ENCODE assay signal across 24 cellular contexts in genomic region chr10:73791871-73792400, GRCh38. TPM values are rescaled to one million over a fixed set of nuclear protein-coding genes. Genes with fewer than 3 reads are reported as not detected.
DNase-seq lines count a peak whose midpoint lies in the region; ATAC-seq, FAIRE-seq and TF ChIP-seq lines count a peak whose summit lies in the region.
"Had no signal": no experiment of that assay in that cellular context is flagged by ENCODE, and none has a peak within 500 bp of the region (broad histone marks: within the 10 kb centered on the region; RNA-seq: fewer than 3 reads in every experiment).

No MANE protein-coding gene starts in this region.

- no peaks in the 10 kb centered on the region for H3K27me3 ChIP-seq in HepG2 (ENCODE audit: control insufficient read depth in 1 of 2, insufficient read depth in 2 of 2, low read length in 2 of 2)
- H3K27me3 ChIP-seq: BLaER1 treated with 17β-estradiol and CSF1 and Interleukin-3, amounts not matched to agents 10 nM and 100 nM; SJSA1 had no signal

- no peaks in the 10 kb centered on the region for H3K9me3 ChIP-seq in HepG2 (ENCODE audit: low read length)
- H3K9me3 ChIP-seq: BLaER1 treated with 17β-estradiol and CSF1 and Interleukin-3, amounts not matched to agents 10 nM and 100 nM; SJSA1 had no signal

- no peak overlapping the region for H3K4me3 Mint-ChIP-seq in activated CD4-positive, alpha-beta T cell treated with anti-CD3 and anti-CD28 coated beads, Interleukin-2, amount 10 ng/mL, durations not matched to agents 24 days and 14 days
- no peak overlapping the region for H3K4me3 Mint-ChIP-seq in stimulated activated effector memory CD8-positive, alpha-beta T cell treated with anti-CD3 and anti-CD28 coated beads, Interleukin-12 subunit alpha, Interleukin-12 subunit beta, amount 100 ng/mL, for 72 hours
- H3K4me3 Mint-ChIP-seq: CD8-positive, alpha-beta T cell had no signal

- H3K4me3 ChIP-seq in HepG2 (replicated peaks in 1 of 3; ENCODE audit: insufficient read depth in 1 of 3, low read depth in 2 of 3, low read length in 3 of 3): no peak overlapping the region
- H3K4me3 ChIP-seq: BLaER1 treated with 17β-estradiol and CSF1 and Interleukin-3, amounts not matched to agents 10 nM and 100 nM; SJSA1 had no signal

- no peak overlapping the region for H3K4me2 ChIP-seq in HepG2 (ENCODE audit: low read depth, low read length)
- H3K4me2 ChIP-seq: BLaER1 treated with 17β-estradiol and CSF1 and Interleukin-3, amounts not matched to agents 10 nM and 100 nM had no signal

- no peak for TF ChIP-seq RAD21 in HepG2 (CRISPR knock-in tag; IDR thresholded peaks at IDR 0.05)

- H3K27ac ChIP-seq in HepG2 (ENCODE audit: extremely low read length, insufficient read depth, low read length): no peak overlapping the region
- H3K27ac ChIP-seq: 22Rv1; BLaER1 treated with 17β-estradiol and CSF1 and Interleukin-3, amounts not matched to agents 10 nM and 100 nM; SJSA1 had no signal

- no peak overlapping the region for H3K9ac ChIP-seq in HepG2 (ENCODE audit: insufficient read depth, low read depth, low read length)
- H3K9ac ChIP-seq: BLaER1 treated with 17β-estradiol and CSF1 and Interleukin-3, amounts not matched to agents 10 nM and 100 nM had no signal

- H3K36me3 Mint-ChIP-seq in activated CD4-positive, alpha-beta T cell treated with anti-CD3 and anti-CD28 coated beads, Interleukin-2, amount 10 ng/mL, durations not matched to agents 24 days and 14 days (ENCODE audit: low read depth): peaks cover 58% of the 10 kb centered on the region
- H3K36me3 Mint-ChIP-seq in stimulated activated effector memory CD8-positive, alpha-beta T cell treated with anti-CD3 and anti-CD28 coated beads, Interleukin-12 subunit alpha, Interleukin-12 subunit beta, amount 100 ng/mL, for 72 hours: peaks cover 86% of the 10 kb centered on the region

- peaks cover 22% of the 10 kb centered on the region for H3K4me1 ChIP-seq in HepG2 (ENCODE audit: insufficient read depth, low read length)

- no TSS peak for BruUV-seq in HepG2 (replicated peaks; lab: Mats Ljungman, UMichigan)

- peak overlapping the region; percentile 34 for H3K27ac Mint-ChIP-seq in activated CD4-positive, alpha-beta T cell treated with anti-CD3 and anti-CD28 coated beads, Interleukin-2, amount 10 ng/mL, durations not matched to agents 24 days and 14 days
- H3K27ac Mint-ChIP-seq in stimulated activated effector memory CD8-positive, alpha-beta T cell treated with anti-CD3 and anti-CD28 coated beads, Interleukin-12 subunit alpha, Interleukin-12 subunit beta, amount 100 ng/mL, for 72 hours: peak overlapping the region; percentile 62
- H3K27ac Mint-ChIP-seq: CD8-positive, alpha-beta T cell; IgD-negative memory B cell had no signal

- H4K20me1 ChIP-seq in HepG2 (ENCODE audit: insufficient read depth, low read length): peaks cover 2% of the 10 kb centered on the region; the same call in 1 of the 2 replicates

- H3K36me3 ChIP-seq in HepG2 (replicated peaks in 1 of 2; ENCODE audit: control insufficient read depth in 1 of 2, insufficient read depth in 2 of 2, low read length in 2 of 2): peaks cover 36 to 69% of the 10 kb centered on the region in 2 experiments

- TF ChIP-seq POLR2A in HepG2 (IDR thresholded peaks at IDR 0.05; ENCODE audit: insufficient read depth in 1 of 2, low read depth in 2 of 2, low read length in 2 of 2): no peak
- TF ChIP-seq POLR2A in H54 (IDR thresholded peaks at IDR 0.05; ENCODE audit: low read depth, low read length): no peak

- no peak for DNase-seq in activated CD4-positive, alpha-beta T cell treated with anti-CD3 and anti-CD28 coated beads, Interleukin-2, amount 10 ng/mL, durations not matched to agents 24 days and 14 days
- no peak for DNase-seq in activated CD4-positive, alpha-beta T cell treated with anti-CD3 and anti-CD28 coated beads, Interleukin-2, amount 50 U/mL, for 48 hours
- DNase-seq in left ventricle myocardium superior (peak; percentile 22), left cardiac atrium (no peak), HepG2 (ENCODE audit: low spot score) (no peak), A172 (ENCODE audit: low spot score) (no peak), H54 (ENCODE audit: insufficient read length, low spot score) (no peak)
- no peak for DNase-seq in stimulated activated effector memory CD8-positive, alpha-beta T cell treated with anti-CD3 and anti-CD28 coated beads, Interleukin-12 subunit alpha, Interleukin-12 subunit beta, amount 100 ng/mL, for 72 hours (ENCODE audit: low spot score in 2 of 2)
- DNase-seq: CD8-positive, alpha-beta T cell; Kasumi-1; NCI-H1417 treated with DMSO at 0.1 percent for 48 hours; NCI-H187; NCI-H2107; NCI-H446 treated with DMSO at 0.1 percent for 48 hours; NCI-H526 treated with DMSO at 0.1 percent for 48 hours; OCI-M1 had no signal

- in situ Hi-C loops in HepG2 (cut with HindIII; ENCODE audit: extremely low pct_ligation_motif_present, low pct_unique_long_range_greater_than_20kb): no loop called here

- TF ChIP-seq CTCF in HepG2 (CRISPR knock-in tag; IDR thresholded peaks at IDR 0.05): no peak

- POLR2A ChIA-PET in HepG2 (lab: Yijun Ruan, JAX): no interaction called here

- ATAC-seq in left ventricle myocardium superior (no peak), left cardiac atrium (no peak), HepG2 (no peak)
- ATAC-seq in stimulated activated effector memory CD8-positive, alpha-beta T cell treated with anti-CD3 and anti-CD28 coated beads, Interleukin-12 subunit alpha, Interleukin-12 subunit beta, amount 100 ng/mL, for 72 hours: no peak
- ATAC-seq: CD8-positive, alpha-beta T cell had no signal

- H2AFZ ChIP-seq in HepG2 (ENCODE audit: low read length): no peak overlapping the region

- H3K79me2 ChIP-seq in HepG2 (ENCODE audit: insufficient read depth, low read length): peaks cover 15% of the 10 kb centered on the region

- no peaks in the 10 kb centered on the region for H3K27me3 Mint-ChIP-seq in activated CD4-positive, alpha-beta T cell treated with anti-CD3 and anti-CD28 coated beads, Interleukin-2, amount 10 ng/mL, durations not matched to agents 24 days and 14 days
- H3K27me3 Mint-ChIP-seq: IgD-negative memory B cell had no signal

- no peak for FAIRE-seq in HepG2 (lab: Jason Lieb, UNC)
- no peak for FAIRE-seq in H54 (lab: Jason Lieb, UNC)
- FAIRE-seq: GM12892, GM19239, H1, RCC 7860 had no signal

- TF ChIP-seq EP300 in HepG2 (IDR thresholded peaks at IDR 0.05; ENCODE audit: low read depth in 2 of 2, low read length in 2 of 2): no peak
- no peak for TF ChIP-seq EP300 in HepG2 (CRISPR knock-in tag; IDR thresholded peaks at IDR 0.05; ENCODE audit: borderline replicate concordance)

- WGBS in HepG2 (ENCODE audit: low lambda C conversion rate): 98% methylated on average over 20 of the region's 26 CpGs

- H3K9me3 Mint-ChIP-seq in activated CD4-positive, alpha-beta T cell treated with anti-CD3 and anti-CD28 coated beads, Interleukin-2, amount 10 ng/mL, durations not matched to agents 24 days and 14 days: no peaks in the 10 kb centered on the region
- no peaks in the 10 kb centered on the region for H3K9me3 Mint-ChIP-seq in stimulated activated effector memory CD8-positive, alpha-beta T cell treated with anti-CD3 and anti-CD28 coated beads, Interleukin-12 subunit alpha, Interleukin-12 subunit beta, amount 100 ng/mL, for 72 hours
- H3K9me3 Mint-ChIP-seq: CD8-positive, alpha-beta T cell; IgD-negative memory B cell had no signal

- intact Hi-C loops in activated CD4-positive, alpha-beta T cell treated with anti-CD3 and anti-CD28 coated beads, Interleukin-2, amount 10 ng/mL, durations not matched to agents 24 days and 14 days (cut with micrococcal nuclease): no loop called here
- intact Hi-C loops in left ventricle myocardium superior (cut with micrococcal nuclease) (no loop called here), left cardiac atrium (cut with DNase I) (no loop called here), HepG2 (cut with micrococcal nuclease; ENCODE audit: unreplicated experiment) (no loop called here)

- CTCF ChIA-PET in HepG2 (lab: Yijun Ruan, JAX; ENCODE audit: low intra/inter-chr PET ratio, low total read pairs): no interaction called here

- H3K4me1 Mint-ChIP-seq in activated CD4-positive, alpha-beta T cell treated with anti-CD3 and anti-CD28 coated beads, Interleukin-2, amount 10 ng/mL, durations not matched to agents 24 days and 14 days: peaks cover 8% of the 10 kb centered on the region
- H3K4me1 Mint-ChIP-seq in stimulated activated effector memory CD8-positive, alpha-beta T cell treated with anti-CD3 and anti-CD28 coated beads, Interleukin-12 subunit alpha, Interleukin-12 subunit beta, amount 100 ng/mL, for 72 hours: peaks cover 11% of the 10 kb centered on the region

RNA-seq across cellular contexts. Expression of gene ZSWIM8, which starts 6.5 kb away (rescaled TPM):
- total RNA-seq in activated CD4-positive, alpha-beta T cell treated with anti-CD3 and anti-CD28 coated beads, Interleukin-2, amount 10 ng/mL, durations not matched to agents 24 days and 14 days: 50.8 and 53.5 TPM in 2 replicates
- 53.9 TPM for total RNA-seq in left ventricle myocardium superior
- 10 to 100 TPM; 50.7 to 61.6 TPM for total RNA-seq in left cardiac atrium
- 21.0 and 39.9 TPM in 2 replicates for total RNA-seq in HepG2 (2016; rRNA removed; fragmentation: Illumina TruSeq; extraction: Trizol)
- 5.7 and 8.2 TPM in 2 replicates for total RNA-seq in HepG2 (2016; cell fraction: cytosol; rRNA removed; fragmentation: Illumina TruSeq; extraction: Trizol; ENCODE audit: low read depth)
- total RNA-seq in HepG2 (2016; cell fraction: insoluble cytoplasmic fraction; rRNA removed; fragmentation: Illumina TruSeq; extraction: Trizol): 13.7 and 36.6 TPM in 2 replicates
- 9.3 and 11.2 TPM in 2 replicates for total RNA-seq in HepG2 (2016; cell fraction: membrane; rRNA removed; fragmentation: Illumina TruSeq; extraction: Trizol)
- 35.4 and 47.5 TPM in 2 replicates for total RNA-seq in HepG2 (2016; cell fraction: nucleus; rRNA removed; fragmentation: Illumina TruSeq; extraction: Trizol)
- 98.2 and 142 TPM in 2 replicates for polyA plus RNA-seq in HepG2 (2011; rRNA removed)
- 41.1 and 57.3 TPM in 2 replicates for polyA plus RNA-seq in HepG2 (2011; cell fraction: cytosol; rRNA removed)
- polyA plus RNA-seq in HepG2 (2011; cell fraction: nucleus; rRNA removed): 505 and 598 TPM in 2 replicates
- 43.3 and 58.7 TPM in 2 replicates for polyA plus RNA-seq in HepG2 (2012)
- polyA plus RNA-seq in HepG2 (2016; cell fraction: cytosol; fragmentation: Illumina TruSeq; extraction: Trizol; ENCODE audit: low read depth): 3.7 and 6.8 TPM in 2 replicates
- polyA plus RNA-seq in HepG2 (2016; cell fraction: insoluble cytoplasmic fraction; fragmentation: Illumina TruSeq; extraction: Trizol; ENCODE audit: low read depth): 21.2 and 30.3 TPM in 2 replicates
- polyA plus RNA-seq in HepG2 (2016; cell fraction: membrane; fragmentation: Illumina TruSeq; extraction: Trizol; ENCODE audit: low read depth): 6.6 and 11.5 TPM in 2 replicates
- polyA plus RNA-seq in HepG2 (2016; cell fraction: nucleus; fragmentation: Illumina TruSeq; extraction: Trizol; ENCODE audit: insufficient read depth, low read depth): 118 and 128 TPM in 2 replicates
- polyA minus RNA-seq in HepG2 (2011; rRNA and poly(A)+ RNA removed; ENCODE audit: low replicate concordance): 83.5 and 181 TPM in 2 replicates
- 31.5 and 36.5 TPM in 2 replicates for polyA minus RNA-seq in HepG2 (2011; cell fraction: cytosol; rRNA and poly(A)+ RNA removed)
- 64.2 and 73.5 TPM in 2 replicates for polyA minus RNA-seq in HepG2 (2011; cell fraction: nucleus; rRNA and poly(A)+ RNA removed)
- total RNA-seq in A172 (2014; rRNA removed; shearing (Covaris generic)): 32.3 and 47.9 TPM in 2 replicates

RNA-seq across cellular contexts. Expression of gene CHCHD1, which starts 10.1 kb away (rescaled TPM):
- 34.9 and 37.8 TPM in 2 replicates for total RNA-seq in activated CD4-positive, alpha-beta T cell treated with anti-CD3 and anti-CD28 coated beads, Interleukin-2, amount 10 ng/mL, durations not matched to agents 24 days and 14 days
- 29.2 TPM for total RNA-seq in left ventricle myocardium superior
- total RNA-seq in left cardiac atrium: 10 to 100 TPM; 21.7 to 24.7 TPM
- 71.2 and 91.7 TPM in 2 replicates for total RNA-seq in HepG2 (2016; rRNA removed; fragmentation: Illumina TruSeq; extraction: Trizol)
- 16.2 and 16.7 TPM in 2 replicates for total RNA-seq in HepG2 (2016; cell fraction: cytosol; rRNA removed; fragmentation: Illumina TruSeq; extraction: Trizol; ENCODE audit: low read depth)
- total RNA-seq in HepG2 (2016; cell fraction: insoluble cytoplasmic fraction; rRNA removed; fragmentation: Illumina TruSeq; extraction: Trizol): 69.8 and 94.8 TPM in 2 replicates
- 32.5 and 34.2 TPM in 2 replicates for total RNA-seq in HepG2 (2016; cell fraction: membrane; rRNA removed; fragmentation: Illumina TruSeq; extraction: Trizol)
- total RNA-seq in HepG2 (2016; cell fraction: nucleus; rRNA removed; fragmentation: Illumina TruSeq; extraction: Trizol): 30.4 and 32.6 TPM in 2 replicates
- polyA plus RNA-seq in HepG2 (2011; rRNA removed): 30.6 and 36.9 TPM in 2 replicates
- polyA plus RNA-seq in HepG2 (2011; cell fraction: cytosol; rRNA removed): 35.1 and 36.6 TPM in 2 replicates
- 8.8 and 9.9 TPM in 2 replicates for polyA plus RNA-seq in HepG2 (2011; cell fraction: nucleus; rRNA removed)
- polyA plus RNA-seq in HepG2 (2012): 40.1 and 41.3 TPM in 2 replicates
- 16.6 and 17.9 TPM in 2 replicates for polyA plus RNA-seq in HepG2 (2016; cell fraction: cytosol; fragmentation: Illumina TruSeq; extraction: Trizol; ENCODE audit: low read depth)
- 90.2 and 95.1 TPM in 2 replicates for polyA plus RNA-seq in HepG2 (2016; cell fraction: insoluble cytoplasmic fraction; fragmentation: Illumina TruSeq; extraction: Trizol; ENCODE audit: low read depth)
- 27.2 and 27.4 TPM in 2 replicates for polyA plus RNA-seq in HepG2 (2016; cell fraction: membrane; fragmentation: Illumina TruSeq; extraction: Trizol; ENCODE audit: low read depth)
- 45.9 and 52.1 TPM in 2 replicates for polyA plus RNA-seq in HepG2 (2016; cell fraction: nucleus; fragmentation: Illumina TruSeq; extraction: Trizol; ENCODE audit: insufficient read depth, low read depth)
- polyA minus RNA-seq in HepG2 (2011; rRNA and poly(A)+ RNA removed; ENCODE audit: low replicate concordance): 5.0 and 8.3 TPM in 2 replicates
- polyA minus RNA-seq in HepG2 (2011; cell fraction: cytosol; rRNA and poly(A)+ RNA removed): 5.5 TPM in 2 replicates
- polyA minus RNA-seq in HepG2 (2011; cell fraction: nucleus; rRNA and poly(A)+ RNA removed): 7.7 and 9.1 TPM in 2 replicates
- 77.6 and 90.0 TPM in 2 replicates for total RNA-seq in A172 (2014; rRNA removed; shearing (Covaris generic))

RNA-seq across cellular contexts. Expression of gene NDST2, which starts 19.5 kb away (rescaled TPM):
- total RNA-seq in activated CD4-positive, alpha-beta T cell treated with anti-CD3 and anti-CD28 coated beads, Interleukin-2, amount 10 ng/mL, durations not matched to agents 24 days and 14 days: 50.5 and 50.6 TPM in 2 replicates
- total RNA-seq in left ventricle myocardium superior (11.7 TPM), left cardiac atrium (10 to 100 TPM; 14.1 to 20.2 TPM), HepG2 (2016; rRNA removed; fragmentation: Illumina TruSeq; extraction: Trizol) (5.6 and 10.7 TPM in 2 replicates)
- total RNA-seq in HepG2 (2016; cell fraction: cytosol; rRNA removed; fragmentation: Illumina TruSeq; extraction: Trizol; ENCODE audit: low read depth): 16.0 and 17.7 TPM in 2 replicates
- 5.8 and 12.0 TPM in 2 replicates for total RNA-seq in HepG2 (2016; cell fraction: insoluble cytoplasmic fraction; rRNA removed; fragmentation: Illumina TruSeq; extraction: Trizol)
- 14.8 and 15.7 TPM in 2 replicates for total RNA-seq in HepG2 (2016; cell fraction: membrane; rRNA removed; fragmentation: Illumina TruSeq; extraction: Trizol)
- 12.9 and 13.7 TPM in 2 replicates for total RNA-seq in HepG2 (2016; cell fraction: nucleus; rRNA removed; fragmentation: Illumina TruSeq; extraction: Trizol)
- 25.5 and 30.1 TPM in 2 replicates for polyA plus RNA-seq in HepG2 (2011; rRNA removed)
- 15.0 and 15.4 TPM in 2 replicates for polyA plus RNA-seq in HepG2 (2011; cell fraction: cytosol; rRNA removed)
- polyA plus RNA-seq in HepG2 (2011; cell fraction: nucleus; rRNA removed): 56.8 and 69.5 TPM in 2 replicates
- polyA plus RNA-seq in HepG2 (2012): 12.6 and 13.9 TPM in 2 replicates
- 16.0 and 16.1 TPM in 2 replicates for polyA plus RNA-seq in HepG2 (2016; cell fraction: cytosol; fragmentation: Illumina TruSeq; extraction: Trizol; ENCODE audit: low read depth)
- 6.2 and 6.4 TPM in 2 replicates for polyA plus RNA-seq in HepG2 (2016; cell fraction: insoluble cytoplasmic fraction; fragmentation: Illumina TruSeq; extraction: Trizol; ENCODE audit: low read depth)
- 9.1 and 12.0 TPM in 2 replicates for polyA plus RNA-seq in HepG2 (2016; cell fraction: membrane; fragmentation: Illumina TruSeq; extraction: Trizol; ENCODE audit: low read depth)
- 24.6 and 30.8 TPM in 2 replicates for polyA plus RNA-seq in HepG2 (2016; cell fraction: nucleus; fragmentation: Illumina TruSeq; extraction: Trizol; ENCODE audit: insufficient read depth, low read depth)
- 20.2 and 41.2 TPM in 2 replicates for polyA minus RNA-seq in HepG2 (2011; rRNA and poly(A)+ RNA removed; ENCODE audit: low replicate concordance)
- polyA minus RNA-seq in HepG2 (2011; cell fraction: cytosol; rRNA and poly(A)+ RNA removed): 10.4 and 10.5 TPM in 2 replicates
- polyA minus RNA-seq in HepG2 (2011; cell fraction: nucleus; rRNA and poly(A)+ RNA removed): 55.5 and 70.7 TPM in 2 replicates
- total RNA-seq in A172 (2014; rRNA removed; shearing (Covaris generic)): 12.2 and 13.5 TPM in 2 replicates

RNA-seq across cellular contexts. Expression of gene SEC24C, which starts 47.8 kb away (rescaled TPM):
- 106 TPM in 2 replicates for total RNA-seq in activated CD4-positive, alpha-beta T cell treated with anti-CD3 and anti-CD28 coated beads, Interleukin-2, amount 10 ng/mL, durations not matched to agents 24 days and 14 days
- 50.5 TPM for total RNA-seq in left ventricle myocardium superior
- total RNA-seq in left cardiac atrium: 10 to 100 TPM; 42.9 to 52.6 TPM
- 63.1 and 66.5 TPM in 2 replicates for total RNA-seq in HepG2 (2016; rRNA removed; fragmentation: Illumina TruSeq; extraction: Trizol)
- 5.7 and 6.6 TPM in 2 replicates for total RNA-seq in HepG2 (2016; cell fraction: cytosol; rRNA removed; fragmentation: Illumina TruSeq; extraction: Trizol; ENCODE audit: low read depth)
- total RNA-seq in HepG2 (2016; cell fraction: insoluble cytoplasmic fraction; rRNA removed; fragmentation: Illumina TruSeq; extraction: Trizol): 57.3 and 62.0 TPM in 2 replicates
- 19.5 and 20.7 TPM in 2 replicates for total RNA-seq in HepG2 (2016; cell fraction: membrane; rRNA removed; fragmentation: Illumina TruSeq; extraction: Trizol)
- 36.4 and 38.8 TPM in 2 replicates for total RNA-seq in HepG2 (2016; cell fraction: nucleus; rRNA removed; fragmentation: Illumina TruSeq; extraction: Trizol)
- 66.4 and 74.3 TPM in 2 replicates for polyA plus RNA-seq in HepG2 (2011; rRNA removed)
- polyA plus RNA-seq in HepG2 (2011; cell fraction: cytosol; rRNA removed): 40.0 and 44.0 TPM in 2 replicates
- 134 and 139 TPM in 2 replicates for polyA plus RNA-seq in HepG2 (2011; cell fraction: nucleus; rRNA removed)
- polyA plus RNA-seq in HepG2 (2012): 42.2 and 45.9 TPM in 2 replicates
- polyA plus RNA-seq in HepG2 (2016; cell fraction: cytosol; fragmentation: Illumina TruSeq; extraction: Trizol; ENCODE audit: low read depth): 3.5 and 3.8 TPM in 2 replicates
- polyA plus RNA-seq in HepG2 (2016; cell fraction: insoluble cytoplasmic fraction; fragmentation: Illumina TruSeq; extraction: Trizol; ENCODE audit: low read depth): 45.3 and 53.1 TPM in 2 replicates
- polyA plus RNA-seq in HepG2 (2016; cell fraction: membrane; fragmentation: Illumina TruSeq; extraction: Trizol; ENCODE audit: low read depth): 8.7 and 10.2 TPM in 2 replicates
- 60.4 and 69.2 TPM in 2 replicates for polyA plus RNA-seq in HepG2 (2016; cell fraction: nucleus; fragmentation: Illumina TruSeq; extraction: Trizol; ENCODE audit: insufficient read depth, low read depth)
- polyA minus RNA-seq in HepG2 (2011; rRNA and poly(A)+ RNA removed; ENCODE audit: low replicate concordance): 140 and 157 TPM in 2 replicates
- 50.5 and 52.3 TPM in 2 replicates for polyA minus RNA-seq in HepG2 (2011; cell fraction: cytosol; rRNA and poly(A)+ RNA removed)
- 40.4 and 42.8 TPM in 2 replicates for polyA minus RNA-seq in HepG2 (2011; cell fraction: nucleus; rRNA and poly(A)+ RNA removed)
- 79.0 and 83.2 TPM in 2 replicates for total RNA-seq in A172 (2014; rRNA removed; shearing (Covaris generic))
